29 cellular contexts compared by ENCODE assay signal in the genomic region with DNA sequence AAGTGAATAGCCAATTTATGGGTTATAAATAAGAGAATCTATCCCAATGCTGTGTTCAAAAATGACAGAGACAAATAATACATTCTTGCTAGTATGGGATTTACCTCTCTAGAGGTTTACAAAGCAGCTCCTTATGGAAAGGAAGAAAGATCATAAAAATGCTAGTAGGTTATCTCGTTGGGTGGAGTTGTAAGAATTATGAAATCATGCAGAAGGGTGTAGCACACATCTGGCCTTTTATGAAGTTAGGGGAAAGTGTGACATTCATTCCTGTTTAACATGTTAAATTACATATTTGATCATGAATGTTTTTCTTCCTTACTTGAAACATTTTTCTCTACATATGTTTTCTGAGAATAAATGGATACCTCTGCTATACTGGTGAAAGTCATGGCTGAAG.
A peak's percentile ranks its signal among the peaks of the same experiment; 100 is the strongest.
DNase-seq lines count a peak whose midpoint lies in the region; ATAC-seq, FAIRE-seq and TF ChIP-seq lines count a peak whose summit lies in the region.
"Had no signal": no experiment of that assay in that cellular context is flagged by ENCODE, and none has a peak within 500 bp of the region (broad histone marks: within the 10 kb centered on the region; RNA-seq: fewer than 3 reads in every experiment).

No MANE protein-coding gene starts in this region.

- TF ChIP-seq CTCF in colonic mucosa (IDR thresholded peaks at IDR 0.05) (no peak), mucosa of descending colon (IDR thresholded peaks at IDR 0.05) (no peak), endothelial cell (IDR thresholded peaks at IDR 0.05; ENCODE audit: unreplicated experiment) (no peak)

- no peaks in the 10 kb centered on the region for H3K36me3 Mint-ChIP-seq in endothelial cell (ENCODE audit: low read depth, unreplicated experiment)
- H3K36me3 Mint-ChIP-seq: CD14-positive monocyte; CD4-positive, alpha-beta memory T cell; CD4-positive, CD25-positive, alpha-beta regulatory T cell; CD8-positive, alpha-beta memory T cell had no signal

- no peak overlapping the region for H3K4me3 ChIP-seq in colonic mucosa
- H3K4me3 ChIP-seq in mucosa of descending colon, result no peak overlapping the region
- no peak overlapping the region for H3K4me3 ChIP-seq in small intestine (ENCODE audit: low read depth in 1 of 2, low read length in 2 of 2)
- H3K4me3 ChIP-seq: BLaER1, GM12878 had no signal

- H3K27ac ChIP-seq in colonic mucosa, result peak overlapping the region; percentile 37
- H3K27ac ChIP-seq in small intestine (ENCODE audit: low read depth in 1 of 2, low read length in 1 of 2), result no peak overlapping the region
- H3K27ac ChIP-seq: BLaER1 had no signal

- no peaks in the 10 kb centered on the region for H3K27me3 Mint-ChIP-seq in endothelial cell (ENCODE audit: unreplicated experiment)
- H3K27me3 Mint-ChIP-seq: CD4-positive, alpha-beta memory T cell; CD4-positive, CD25-positive, alpha-beta regulatory T cell; CD8-positive, alpha-beta memory T cell had no signal

- DNase-seq in colonic mucosa (no peak), mucosa of descending colon (no peak), small intestine (peak; percentile 51), NCI-H526 (lab: John Stamatoyannopoulos, UW) (no peak), NCI-H187 (lab: John Stamatoyannopoulos, UW) (no peak), endothelial cell (ENCODE audit: low spot score) (no peak)
- no peak for DNase-seq in activated CD4-positive, alpha-beta T cell treated with anti-CD3 and anti-CD28 coated beads for 48 hours
- DNase-seq: 8988T; ACHN; BE2C; C1 segment of cervical spinal cord; CD4-positive, alpha-beta memory T cell; CD4-positive, CD25-positive, alpha-beta regulatory T cell; CD8-positive, alpha-beta memory T cell; COR-L47; DMS 273 treated with DMSO at 0.1 percent for 48 hours; DMS153; DMS53; DMS79; DND-41; EL; GDM1 had no signal

- 7 to 42% (median 7%) methylated on average over 1 of the region's 1 CpG for WGBS in small intestine, 3 donors

- intact Hi-C loops in colonic mucosa (cut with DNase I) (loop anchor here (5.0 kb wide), 1 partner anchor 49 kb away; no protein-coding TSS in a partner anchor), mucosa of descending colon (cut with DNase I, micrococcal nuclease) (no loop called here)

- H3K9me3 ChIP-seq in colonic mucosa (no peaks in the 10 kb centered on the region), mucosa of descending colon (no peaks in the 10 kb centered on the region), small intestine (ENCODE audit: control insufficient read depth, low read depth) (no peaks in the 10 kb centered on the region)
- H3K9me3 ChIP-seq: BE2C, BLaER1 had no signal

- H3K27ac Mint-ChIP-seq in endothelial cell (ENCODE audit: unreplicated experiment), result no peak overlapping the region
- H3K27ac Mint-ChIP-seq: CD14-positive monocyte; CD4-positive, alpha-beta memory T cell; CD4-positive, CD25-positive, alpha-beta regulatory T cell; CD8-positive, alpha-beta memory T cell had no signal

- H3K4me3 Mint-ChIP-seq in endothelial cell (ENCODE audit: unreplicated experiment), result no peak overlapping the region
- H3K4me3 Mint-ChIP-seq: CD14-positive monocyte; CD4-positive, alpha-beta memory T cell; CD4-positive, CD25-positive, alpha-beta regulatory T cell; CD8-positive, alpha-beta memory T cell had no signal

- peak; percentile 93 for ATAC-seq in mucosa of descending colon
- ATAC-seq: GM12878 had no signal

- H3K9me3 Mint-ChIP-seq in endothelial cell (ENCODE audit: unreplicated experiment), result no peaks in the 10 kb centered on the region

- no peaks in the 10 kb centered on the region for H3K4me1 Mint-ChIP-seq in endothelial cell (ENCODE audit: unreplicated experiment)
- H3K4me1 Mint-ChIP-seq: CD14-positive monocyte; CD4-positive, alpha-beta memory T cell; CD4-positive, CD25-positive, alpha-beta regulatory T cell; CD8-positive, alpha-beta memory T cell had no signal

- no peaks in the 10 kb centered on the region for H3K36me3 ChIP-seq in colonic mucosa
- H3K36me3 ChIP-seq in mucosa of descending colon (ENCODE audit: low read depth), result no peaks in the 10 kb centered on the region
- H3K36me3 ChIP-seq in small intestine (ENCODE audit: control insufficient read depth in 2 of 2, insufficient read depth in 2 of 2, low read length in 2 of 2), result no peaks in the 10 kb centered on the region
- H3K36me3 ChIP-seq: BE2C, BLaER1 had no signal

- H3K9ac ChIP-seq in colonic mucosa (ENCODE audit: low read depth in 2 of 2, low read length in 2 of 2), result no peak overlapping the region
- H3K9ac ChIP-seq: BLaER1 had no signal

- H3K4me1 ChIP-seq in colonic mucosa (peaks cover 3% of the 10 kb centered on the region), mucosa of descending colon (ENCODE audit: low read depth) (peaks cover 3% of the 10 kb centered on the region), small intestine (ENCODE audit: control insufficient read depth in 2 of 2, insufficient read depth in 1 of 2, low read depth in 1 of 2, low read length in 1 of 2) (peaks cover 0 to 4% of the 10 kb centered on the region in 2 donors)
- H3K4me1 ChIP-seq: BE2C, BLaER1 had no signal

- H3K27me3 ChIP-seq in colonic mucosa (no peaks in the 10 kb centered on the region), small intestine (ENCODE audit: control insufficient read depth in 2 of 2, insufficient read depth in 2 of 2, low read length in 2 of 2) (no peaks in the 10 kb centered on the region)
- H3K27me3 ChIP-seq: BE2C, BLaER1 had no signal

- FAIRE-seq in small intestine (lab: Jason Lieb, UNC), result no peak
- FAIRE-seq: A204.1, GM12878, GM12892, GM18507, GM19239 had no signal
